Comparison of ENCODE assay signal across 2 cellular contexts in the genomic region with DNA sequence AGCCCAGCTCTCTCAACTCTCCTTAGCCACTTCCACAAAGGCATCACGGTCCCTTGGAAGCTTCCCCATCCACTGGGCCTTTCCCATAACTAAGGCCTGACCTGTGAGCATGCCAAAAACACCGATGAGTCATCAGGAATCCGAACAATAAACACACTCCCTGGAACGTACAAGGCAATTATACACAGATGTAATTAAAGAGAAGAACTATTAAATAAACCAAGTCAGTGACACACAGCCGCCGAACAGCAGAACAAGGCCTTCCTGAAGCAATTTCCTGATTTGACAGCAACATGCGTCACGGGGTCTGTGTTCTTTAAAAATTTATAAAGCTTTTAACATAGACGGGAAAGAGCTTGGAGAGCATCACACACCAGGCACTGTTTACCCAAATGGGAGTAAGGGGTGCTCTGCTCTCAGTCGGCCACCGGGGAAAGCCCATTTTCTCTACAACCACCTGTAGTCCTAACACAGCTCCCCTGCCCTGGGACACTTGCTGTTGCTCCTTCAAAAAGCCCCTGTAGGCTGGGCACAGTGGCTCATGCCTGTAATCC.
TF ChIP-seq lines count a peak whose summit lies in the region.

No MANE protein-coding gene starts in this region.

TF ChIP-seq in IMR-90, 13 proteins besides CTCF, POLR2A, EP300 and RAD21:
- TF ChIP-seq NFE2L2 (IDR thresholded peaks at IDR 0.05; ENCODE audit: low read depth, low read length): peak; percentile 37; the same call in 1 of the 2 replicates
- TF ChIP-seq MXI1 (IDR thresholded peaks at IDR 0.05; ENCODE audit: borderline replicate concordance, low read depth, low read length): no peak
- no peak for TF ChIP-seq SMC3 (IDR thresholded peaks at IDR 0.05; ENCODE audit: low read depth, low read length)
- TF ChIP-seq FOS (IDR thresholded peaks at IDR 0.05; ENCODE audit: low read depth, low read length): peak; percentile 100
- no peak for TF ChIP-seq ELK1 (IDR thresholded peaks at IDR 0.05; ENCODE audit: borderline replicate concordance, low read depth, low read length)
- no peak for TF ChIP-seq RFX5 (IDR thresholded peaks at IDR 0.05; ENCODE audit: low read depth, low read length)
- TF ChIP-seq CEBPB (IDR thresholded peaks at IDR 0.05; ENCODE audit: low read depth, low read length): peak; percentile 58
- peak; percentile 87 for TF ChIP-seq BHLHE40 (IDR thresholded peaks at IDR 0.05; ENCODE audit: low read depth, low read length)
- no peak for TF ChIP-seq MAFK (IDR thresholded peaks at IDR 0.05; ENCODE audit: low read depth, low read length)
- peak; percentile 28 for TF ChIP-seq RCOR1 (IDR thresholded peaks at IDR 0.05; ENCODE audit: insufficient replicate concordance, low read length)
- no peak for TF ChIP-seq MAZ (IDR thresholded peaks at IDR 0.05; ENCODE audit: borderline replicate concordance, low read depth, low read length)
- TF ChIP-seq USF2 (IDR thresholded peaks at IDR 0.05; ENCODE audit: low read depth, low read length): peak; percentile 81
- no peak for TF ChIP-seq CHD1 (IDR thresholded peaks at IDR 0.05; ENCODE audit: low read depth, low read length)

TF ChIP-seq in K562, 482 proteins besides CTCF, POLR2A, EP300 and RAD21:
- TF ChIP-seq FOSL1 (tag; conservative IDR thresholded peaks at IDR 0.05): peak; percentile 21; the same call in 1 of the 2 replicates
- TF ChIP-seq, protein P1, sequence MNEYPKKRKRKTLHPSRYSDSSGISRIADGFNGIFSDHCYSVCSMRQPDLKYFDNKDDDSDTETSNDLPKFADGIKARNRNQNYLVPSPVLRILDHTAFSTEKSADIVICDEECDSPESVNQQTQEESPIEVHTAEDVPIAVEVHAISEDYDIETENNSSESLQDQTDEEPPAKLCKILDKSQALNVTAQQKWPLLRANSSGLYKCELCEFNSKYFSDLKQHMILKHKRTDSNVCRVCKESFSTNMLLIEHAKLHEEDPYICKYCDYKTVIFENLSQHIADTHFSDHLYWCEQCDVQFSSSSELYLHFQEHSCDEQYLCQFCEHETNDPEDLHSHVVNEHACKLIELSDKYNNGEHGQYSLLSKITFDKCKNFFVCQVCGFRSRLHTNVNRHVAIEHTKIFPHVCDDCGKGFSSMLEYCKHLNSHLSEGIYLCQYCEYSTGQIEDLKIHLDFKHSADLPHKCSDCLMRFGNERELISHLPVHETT (CRISPR knock-in tag; conservative IDR thresholded peaks at IDR 0.05 in 1 of 2, IDR thresholded peaks at IDR 0.05 in 1 of 2): no peak
- TF ChIP-seq ARNT (IDR thresholded peaks at IDR 0.05): no peak
- TF ChIP-seq, protein P2, sequence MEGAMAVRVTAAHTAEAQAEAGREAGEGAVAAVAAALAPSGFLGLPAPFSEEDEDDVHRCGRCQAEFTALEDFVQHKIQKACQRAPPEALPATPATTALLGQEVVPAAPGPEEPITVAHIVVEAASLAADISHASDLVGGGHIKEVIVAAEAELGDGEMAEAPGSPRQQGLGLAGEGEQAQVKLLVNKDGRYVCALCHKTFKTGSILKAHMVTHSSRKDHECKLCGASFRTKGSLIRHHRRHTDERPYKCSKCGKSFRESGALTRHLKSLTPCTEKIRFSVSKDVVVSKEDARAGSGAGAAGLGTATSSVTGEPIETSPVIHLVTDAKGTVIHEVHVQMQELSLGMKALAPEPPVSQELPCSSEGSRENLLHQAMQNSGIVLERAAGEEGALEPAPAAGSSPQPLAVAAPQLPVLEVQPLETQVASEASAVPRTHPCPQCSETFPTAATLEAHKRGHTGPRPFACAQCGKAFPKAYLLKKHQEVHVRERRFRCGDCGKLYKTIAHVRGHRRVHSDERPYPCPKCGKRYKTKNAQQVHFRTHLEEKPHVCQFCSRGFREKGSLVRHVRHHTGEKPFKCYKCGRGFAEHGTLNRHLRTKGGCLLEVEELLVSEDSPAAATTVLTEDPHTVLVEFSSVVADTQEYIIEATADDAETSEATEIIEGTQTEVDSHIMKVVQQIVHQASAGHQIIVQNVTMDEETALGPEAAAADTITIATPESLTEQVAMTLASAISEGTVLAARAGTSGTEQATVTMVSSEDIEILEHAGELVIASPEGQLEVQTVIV (CRISPR knock-in tag; IDR thresholded peaks at IDR 0.05; ENCODE audit: borderline replicate concordance): no peak
- no peak for TF ChIP-seq PHF20 (IDR thresholded peaks at IDR 0.05; ENCODE audit: partially characterized antibody)
- TF ChIP-seq ATF3 (IDR thresholded peaks at IDR 0.05): peak; percentile 65
- TF ChIP-seq ATF3 (CRISPR knock-in tag; conservative IDR thresholded peaks at IDR 0.05): no peak
- TF ChIP-seq SPI1 (IDR thresholded peaks at IDR 0.05; ENCODE audit: borderline replicate concordance, low read depth, low read length): no peak
- TF ChIP-seq, protein P3, sequence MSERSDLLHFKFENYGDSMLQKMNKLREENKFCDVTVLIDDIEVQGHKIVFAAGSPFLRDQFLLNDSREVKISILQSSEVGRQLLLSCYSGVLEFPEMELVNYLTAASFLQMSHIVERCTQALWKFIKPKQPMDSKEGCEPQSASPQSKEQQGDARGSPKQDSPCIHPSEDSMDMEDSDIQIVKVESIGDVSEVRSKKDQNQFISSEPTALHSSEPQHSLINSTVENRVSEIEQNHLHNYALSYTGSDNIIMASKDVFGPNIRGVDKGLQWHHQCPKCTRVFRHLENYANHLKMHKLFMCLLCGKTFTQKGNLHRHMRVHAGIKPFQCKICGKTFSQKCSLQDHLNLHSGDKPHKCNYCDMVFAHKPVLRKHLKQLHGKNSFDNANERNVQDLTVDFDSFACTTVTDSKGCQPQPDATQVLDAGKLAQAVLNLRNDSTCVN (CRISPR knock-in tag; IDR thresholded peaks at IDR 0.05): no peak
- TF ChIP-seq KDM2B (CRISPR knock-in tag; IDR thresholded peaks at IDR 0.05): no peak
- TF ChIP-seq JUND (IDR thresholded peaks at IDR 0.05; ENCODE audit: borderline replicate concordance, low read depth, low read length): peak; percentile 27; the same call in 1 of the 2 replicates
- TF ChIP-seq JUND (tag; IDR thresholded peaks at IDR 0.05; ENCODE audit: borderline replicate concordance, low read depth, low read length): no peak
- TF ChIP-seq, protein P4, sequence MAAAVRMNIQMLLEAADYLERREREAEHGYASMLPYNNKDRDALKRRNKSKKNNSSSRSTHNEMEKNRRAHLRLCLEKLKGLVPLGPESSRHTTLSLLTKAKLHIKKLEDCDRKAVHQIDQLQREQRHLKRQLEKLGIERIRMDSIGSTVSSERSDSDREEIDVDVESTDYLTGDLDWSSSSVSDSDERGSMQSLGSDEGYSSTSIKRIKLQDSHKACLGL (CRISPR knock-in tag; IDR thresholded peaks at IDR 0.05; ENCODE audit: borderline replicate concordance, poor library complexity, severe bottlenecking): no peak
